20 cellular contexts compared by ENCODE assay signal in the genomic region with DNA sequence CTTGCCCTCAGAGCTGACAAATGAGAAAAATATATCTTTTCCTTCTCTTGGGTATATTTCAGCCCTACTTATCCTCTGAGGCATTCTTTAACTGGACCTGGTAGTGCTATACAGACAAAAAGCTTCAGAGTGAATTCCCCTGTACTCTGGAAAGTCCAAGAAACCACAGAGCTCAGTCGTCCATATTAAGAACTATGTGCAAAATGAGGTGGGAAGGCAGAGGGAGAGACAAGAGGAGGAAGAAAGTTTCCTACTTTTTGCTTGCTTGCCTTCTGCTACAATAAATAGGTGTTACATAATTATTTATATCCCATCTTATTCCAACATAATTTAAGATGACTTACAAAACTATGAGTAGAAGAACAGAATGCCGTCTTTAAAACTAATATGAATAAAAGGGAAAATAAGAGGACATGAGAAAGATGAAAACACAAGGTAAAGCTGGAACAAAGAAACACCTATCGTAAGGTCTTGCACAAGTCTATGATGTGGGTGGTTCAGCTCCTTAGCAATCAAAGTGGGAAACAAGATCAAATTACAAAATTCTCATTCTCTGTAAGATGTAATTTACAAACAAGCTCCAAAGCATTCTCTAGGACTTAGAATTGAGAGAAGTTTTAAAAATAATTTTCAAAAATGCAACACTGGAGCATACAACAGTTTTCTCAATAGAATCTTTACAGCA.
DNase-seq lines count a peak whose midpoint lies in the region; FAIRE-seq and TF ChIP-seq lines count a peak whose summit lies in the region.
"Had no signal": no experiment of that assay in that cellular context is flagged by ENCODE, and none has a peak within 500 bp of the region (broad histone marks: within the 10 kb centered on the region; RNA-seq: fewer than 3 reads in every experiment).

No MANE protein-coding gene starts in this region.

- H2AK5ac ChIP-seq in neuronal stem cell (ENCODE audit: low read depth, low read length) = no peak overlapping the region

- TF ChIP-seq CTCF in mesothelial cell of epicardium (IDR thresholded peaks at IDR 0.05; ENCODE audit: unreplicated experiment) (no peak), kidney (IDR thresholded peaks at IDR 0.05; ENCODE audit: borderline replicate concordance, extremely low read depth, insufficient read depth) (no peak)

- FAIRE-seq in kidney (lab: Jason Lieb, UNC) = no peak

- H3K23ac ChIP-seq in neuronal stem cell (ENCODE audit: low read depth, low read length, poor library complexity) = no peak overlapping the region

- peaks cover 15% of the 10 kb centered on the region for H3K4me1 ChIP-seq in ACC112 (ENCODE audit: control insufficient read depth, insufficient read depth, low read length, unreplicated experiment)
- peaks cover 2 to 11% of the 10 kb centered on the region in 2 donors for H3K4me1 ChIP-seq in kidney (ENCODE audit: control insufficient read depth in 1 of 2, insufficient read depth in 1 of 2, low read depth in 1 of 2, low read length in 2 of 2)
- no peaks in the 10 kb centered on the region for H3K4me1 ChIP-seq in effector memory CD4-positive, alpha-beta T cell (ENCODE audit: control insufficient read depth, insufficient read depth, low read length, poor library complexity, severe bottlenecking)
- H3K4me1 ChIP-seq in neuronal stem cell (ENCODE audit: control insufficient read depth in 2 of 2, insufficient read depth in 1 of 2, low read depth in 1 of 2, low read length in 2 of 2) = peaks cover 2 to 7% of the 10 kb centered on the region in 2 donors
- H3K4me1 ChIP-seq: prostate gland had no signal

- no peak overlapping the region for H4K8ac ChIP-seq in neuronal stem cell (ENCODE audit: low read depth, low read length)

- H3K9ac ChIP-seq in kidney (ENCODE audit: low read length in 2 of 2) (no peak overlapping the region), neuronal stem cell (ENCODE audit: low read depth, low read length, poor library complexity) (no peak overlapping the region)
- H3K9ac ChIP-seq: BLaER1 had no signal

- peaks cover 37% of the 10 kb centered on the region for H3K4me1 Mint-ChIP-seq in mesothelial cell of epicardium

- intact Hi-C loops in kidney (cut with DNase I) = no loop called here

- no peak overlapping the region for H3K4ac ChIP-seq in neuronal stem cell (ENCODE audit: low read length)

- H3K27ac ChIP-seq in ACC112 (ENCODE audit: low read depth, low read length) = no peak overlapping the region
- H3K27ac ChIP-seq in kidney (ENCODE audit: low read depth in 2 of 2, low read length in 2 of 2) = no peak overlapping the region
- no peak overlapping the region for H3K27ac ChIP-seq in effector memory CD4-positive, alpha-beta T cell (ENCODE audit: insufficient read depth, low read length, poor library complexity, severe bottlenecking)
- no peak overlapping the region for H3K27ac ChIP-seq in neuronal stem cell (replicated peaks; ENCODE audit: low read length)
- H3K27ac ChIP-seq: BLaER1, prostate gland had no signal

- H3K27me3 ChIP-seq in ACC112 (ENCODE audit: insufficient read depth, low read length) (no peaks in the 10 kb centered on the region), neuronal stem cell (ENCODE audit: control insufficient read depth in 3 of 3, insufficient read depth in 3 of 3, low read depth in 1 of 3, low read length in 3 of 3) (no peaks in the 10 kb centered on the region)
- H3K27me3 ChIP-seq in effector memory CD4-positive, alpha-beta T cell (replicated peaks; ENCODE audit: control insufficient read depth, insufficient read depth, low read length, poor library complexity, severe bottlenecking) = no peaks in the 10 kb centered on the region
- H3K27me3 ChIP-seq: BLaER1, gastroesophageal sphincter had no signal

- peaks cover 7% of the 10 kb centered on the region for H3K36me3 Mint-ChIP-seq in mesothelial cell of epicardium

- H3K79me2 ChIP-seq in ACC112 (ENCODE audit: control insufficient read depth, insufficient read depth, low read length, unreplicated experiment) = peaks cover 8% of the 10 kb centered on the region

- H3K9me3 ChIP-seq in kidney (ENCODE audit: control insufficient read depth in 1 of 2, low read length in 2 of 2) (no peaks in the 10 kb centered on the region), neuronal stem cell (replicated peaks in 1 of 2; ENCODE audit: control insufficient read depth in 2 of 2, insufficient read depth in 1 of 2, low read depth in 1 of 2, low read length in 2 of 2) (no peaks in the 10 kb centered on the region)
- no peaks in the 10 kb centered on the region for H3K9me3 ChIP-seq in effector memory CD4-positive, alpha-beta T cell (ENCODE audit: control insufficient read depth, low read length)
- H3K9me3 ChIP-seq: gastroesophageal sphincter, prostate gland had no signal

- peaks cover 6% of the 10 kb centered on the region for H3K9me3 Mint-ChIP-seq in mesothelial cell of epicardium
- H3K9me3 Mint-ChIP-seq: dendritic cell treated with granulocyte-macrophage colony-stimulating factor and Interleukin-4, amounts not matched to agents 40 ng/mL and 50 ng/mL, for 4 days; IgD-negative memory B cell; stimulated activated naive CD8-positive, alpha-beta T cell treated with anti-CD3 and anti-CD28 coated beads, Interleukin-15, Interleukin-2, amounts not matched to agents 100 ng/mL and 50 ng/mL, for 24 hours had no signal

- no CpG with 5 or more reads among the region's 3 CpGs for WGBS in neuronal stem cell (ENCODE audit: extremely low coverage in 2 of 2, insufficient read length in 2 of 2, insufficient replicate concordance in 1 of 2), 2 donors

- no peak overlapping the region for H3K14ac ChIP-seq in neuronal stem cell (ENCODE audit: low read length)

- H3K4me2 ChIP-seq in neuronal stem cell (ENCODE audit: insufficient read depth, low read length, poor library complexity, severe bottlenecking) = no peak overlapping the region
- H3K4me2 ChIP-seq: BLaER1 had no signal

- peak overlapping the region; percentile 90 for H3K27ac Mint-ChIP-seq in mesothelial cell of epicardium
- H3K27ac Mint-ChIP-seq: dendritic cell treated with granulocyte-macrophage colony-stimulating factor and Interleukin-4, amounts not matched to agents 40 ng/mL and 50 ng/mL, for 4 days; IgD-negative memory B cell; stimulated activated naive CD8-positive, alpha-beta T cell treated with anti-CD3 and anti-CD28 coated beads, Interleukin-15, Interleukin-2, amounts not matched to agents 100 ng/mL and 50 ng/mL, for 24 hours; T-helper 17 cell had no signal

- no peak overlapping the region for H3K4me3 Mint-ChIP-seq in mesothelial cell of epicardium
- H3K4me3 Mint-ChIP-seq: dendritic cell treated with granulocyte-macrophage colony-stimulating factor and Interleukin-4, amounts not matched to agents 40 ng/mL and 50 ng/mL, for 4 days; stimulated activated naive CD8-positive, alpha-beta T cell treated with anti-CD3 and anti-CD28 coated beads, Interleukin-15, Interleukin-2, amounts not matched to agents 100 ng/mL and 50 ng/mL, for 24 hours; T-helper 17 cell had no signal

- H3K4me3 ChIP-seq in ACC112 (ENCODE audit: low read depth, low read length) (no peak overlapping the region), kidney (ENCODE audit: low read length in 2 of 2) (no peak overlapping the region), neuronal stem cell (ENCODE audit: low read length in 2 of 2) (no peak overlapping the region)
- H3K4me3 ChIP-seq in effector memory CD4-positive, alpha-beta T cell (ENCODE audit: insufficient read depth, low read depth, low read length, poor library complexity, severe bottlenecking) = no peak overlapping the region
- H3K4me3 ChIP-seq: BLaER1, gastroesophageal sphincter, prostate gland had no signal

- no peak overlapping the region for H2BK5ac ChIP-seq in neuronal stem cell (ENCODE audit: low read length)

- DNase-seq in HT-29 (ENCODE audit: low spot score) (peak; percentile 71), cerebellar cortex (ENCODE audit: low spot score) (peak; percentile 48), mesothelial cell of epicardium (ENCODE audit: low spot score in 2 of 2, unreplicated experiment in 2 of 2) (no peak), kidney (no peak), neuronal stem cell (ENCODE audit: low spot score) (no peak)
- no peak for DNase-seq in effector CD4-positive, alpha-beta T cell
- DNase-seq in effector memory CD4-positive, alpha-beta T cell = no peak
- DNase-seq: activated CD4-positive, alpha-beta T cell treated with anti-CD3 and anti-CD28 coated beads, Interleukin-2, amount 50 U/mL, for 48 hours; activated naive CD4-positive, alpha-beta T cell treated with Interleukin-2 at 50 U/mL for 16 hours; left colon; NCI-H1694; stimulated activated CD4-positive, alpha-beta T cell treated with anti-CD3 and anti-CD28 coated beads, Interleukin-4, amount 100 ng/mL, for 24 hours; T-helper 17 cell had no signal

- H2AFZ ChIP-seq in ACC112 (ENCODE audit: low read length, unreplicated experiment) (peak overlapping the region; percentile 49), neuronal stem cell (ENCODE audit: low read length) (no peak overlapping the region)

- H3K79me1 ChIP-seq in neuronal stem cell (ENCODE audit: low read depth, low read length) = peaks cover 2% of the 10 kb centered on the region

- H3K27me3 Mint-ChIP-seq in mesothelial cell of epicardium (ENCODE audit: low read depth) = no peaks in the 10 kb centered on the region
- H3K27me3 Mint-ChIP-seq: dendritic cell treated with granulocyte-macrophage colony-stimulating factor and Interleukin-4, amounts not matched to agents 40 ng/mL and 50 ng/mL, for 4 days; IgD-negative memory B cell; stimulated activated naive CD8-positive, alpha-beta T cell treated with anti-CD3 and anti-CD28 coated beads, Interleukin-15, Interleukin-2, amounts not matched to agents 100 ng/mL and 50 ng/mL, for 24 hours; T-helper 17 cell had no signal

- H2BK12ac ChIP-seq in neuronal stem cell (ENCODE audit: low read length) = no peak overlapping the region

- no peak overlapping the region for H2BK120ac ChIP-seq in neuronal stem cell (ENCODE audit: low read depth, low read length)

- H3K36me3 ChIP-seq in ACC112 (ENCODE audit: insufficient read depth, low read length) (no peaks in the 10 kb centered on the region), kidney (ENCODE audit: control insufficient read depth in 1 of 2, insufficient read depth in 2 of 2, low read length in 2 of 2) (no peaks in the 10 kb centered on the region), neuronal stem cell (replicated peaks in 1 of 2; ENCODE audit: control insufficient read depth in 2 of 2, insufficient read depth in 2 of 2, low read length in 2 of 2) (no peaks in the 10 kb centered on the region)
- no peaks in the 10 kb centered on the region for H3K36me3 ChIP-seq in effector memory CD4-positive, alpha-beta T cell (ENCODE audit: control insufficient read depth, insufficient read depth, low read length)
- H3K36me3 ChIP-seq: BLaER1, gastroesophageal sphincter, prostate gland had no signal

- H2BK15ac ChIP-seq in neuronal stem cell (ENCODE audit: low read length) = no peak overlapping the region

- H4K91ac ChIP-seq in neuronal stem cell (ENCODE audit: low read depth, low read length, poor library complexity) = no peak overlapping the region

- H3K18ac ChIP-seq in neuronal stem cell (ENCODE audit: low read length) = no peak overlapping the region

Comparison
In these comparisons a context has a peak if more than half of its experiments do, and no peak if none do; other contexts are left out.
1. DNase-seq: peak in HT-29 (single experiment) and cerebellar cortex (single experiment); none in mesothelial cell of epicardium (0 of 2), kidney (single experiment), effector CD4-positive, alpha-beta T cell (single experiment), effector memory CD4-positive, alpha-beta T cell (0 of 3) and neuronal stem cell (single experiment).